9 cellular contexts compared by ENCODE assay signal in the genomic region with DNA sequence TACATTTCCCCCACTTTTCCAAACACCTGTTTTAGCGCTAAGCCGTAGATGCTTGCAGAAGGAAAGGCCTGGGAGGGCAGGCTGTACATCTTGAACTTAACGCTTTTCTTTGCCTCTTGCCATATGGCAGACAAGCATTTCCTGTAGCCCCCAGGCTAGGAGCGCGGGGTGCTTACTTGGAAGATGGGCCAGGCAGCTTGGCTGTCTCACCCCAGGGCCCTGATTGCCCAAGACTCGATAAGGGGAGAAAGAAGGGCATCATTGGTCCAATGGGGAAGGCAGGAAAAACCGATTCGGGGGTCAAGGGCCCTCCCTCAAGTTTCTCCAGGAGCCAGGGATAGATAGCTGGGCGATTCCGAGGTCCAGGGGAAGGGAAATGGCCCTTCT. TPM values are rescaled to one million over a fixed set of nuclear protein-coding genes. Genes with fewer than 3 reads are reported as not detected.
DNase-seq lines count a peak whose midpoint lies in the region; ATAC-seq and TF ChIP-seq lines count a peak whose summit lies in the region.
"Had no signal": no experiment of that assay in that cellular context is flagged by ENCODE, and none has a peak within 500 bp of the region (broad histone marks: within the 10 kb centered on the region; RNA-seq: fewer than 3 reads in every experiment).

No MANE protein-coding gene starts in this region.

- no peaks in the 10 kb centered on the region for H3K36me3 ChIP-seq in Peyer's patch
- H3K36me3 ChIP-seq: cardiac muscle cell had no signal

- peak overlapping the region in 3 of 4 donors; percentile 85 to 88 (median 87) for H3K27ac ChIP-seq in Peyer's patch
- H3K27ac ChIP-seq: cardiac muscle cell had no signal

- H3K27ac Mint-ChIP-seq in stimulated activated effector memory CD8-positive, alpha-beta T cell treated with anti-CD3 and anti-CD28 coated beads, Interleukin-12 subunit alpha, Interleukin-12 subunit beta, amount 100 ng/mL, for 72 hours: no peak overlapping the region

- no peak for ATAC-seq in stimulated activated effector memory CD8-positive, alpha-beta T cell treated with anti-CD3 and anti-CD28 coated beads, Interleukin-12 subunit alpha, Interleukin-12 subunit beta, amount 100 ng/mL, for 72 hours
- ATAC-seq in HG03354 (IDR thresholded peaks at IDR 0.05; ENCODE audit: poor library complexity, severe bottlenecking, unreplicated experiment) (no peak), HG02678 (IDR thresholded peaks at IDR 0.05; ENCODE audit: unreplicated experiment) (no peak)

- DNase-seq in activated CD4-positive, alpha-beta T cell treated with anti-CD3 and anti-CD28 coated beads for 48 hours: peak; percentile 4
- no peak for DNase-seq in activated CD4-positive, alpha-beta T cell treated with anti-CD3 and anti-CD28 coated beads, Interleukin-2, amount 50 U/mL, for 4 hours
- DNase-seq in Peyer's patch (peak in 2 of 3 donors; percentile 46 to 56), fibroblast of villous mesenchyme (ENCODE audit: low read depth) (peak; percentile 93)
- no peak for DNase-seq in stimulated activated effector memory CD8-positive, alpha-beta T cell treated with anti-CD3 and anti-CD28 coated beads, Interleukin-12 subunit alpha, Interleukin-12 subunit beta, amount 100 ng/mL, for 72 hours (ENCODE audit: low spot score in 2 of 2)
- no peak for DNase-seq in activated CD4-positive, CD25-positive, alpha-beta regulatory T cell (lab: John Stamatoyannopoulos, UW)

- TF ChIP-seq CTCF in Peyer's patch (IDR thresholded peaks at IDR 0.05): no peak
- TF ChIP-seq CTCF in fibroblast of villous mesenchyme (IDR thresholded peaks at IDR 0.05; ENCODE audit: insufficient read depth, low read depth, low read length): no peak

- peaks cover 0 to 22% (median 11%) of the 10 kb centered on the region in 4 donors for H3K4me1 ChIP-seq in Peyer's patch

- TF ChIP-seq POLR2A in Peyer's patch (IDR thresholded peaks at IDR 0.05): no peak

- H3K9me3 Mint-ChIP-seq in stimulated activated effector memory CD8-positive, alpha-beta T cell treated with anti-CD3 and anti-CD28 coated beads, Interleukin-12 subunit alpha, Interleukin-12 subunit beta, amount 100 ng/mL, for 72 hours: no peaks in the 10 kb centered on the region

- no peaks in the 10 kb centered on the region for H3K36me3 Mint-ChIP-seq in stimulated activated effector memory CD8-positive, alpha-beta T cell treated with anti-CD3 and anti-CD28 coated beads, Interleukin-12 subunit alpha, Interleukin-12 subunit beta, amount 100 ng/mL, for 72 hours

- H3K4me3 Mint-ChIP-seq in stimulated activated effector memory CD8-positive, alpha-beta T cell treated with anti-CD3 and anti-CD28 coated beads, Interleukin-12 subunit alpha, Interleukin-12 subunit beta, amount 100 ng/mL, for 72 hours: peak overlapping the region; percentile 63

- no peaks in the 10 kb centered on the region for H3K9me3 ChIP-seq in Peyer's patch

- H3K4me3 ChIP-seq in Peyer's patch (peak overlapping the region in 3 of 4 donors; percentile 37 to 84 (median 81)), fibroblast of villous mesenchyme (ENCODE audit: low read depth, low read length) (peak overlapping the region; percentile 67)
- H3K4me3 ChIP-seq: cardiac muscle cell had no signal

- H3K27me3 ChIP-seq in Peyer's patch: peaks cover 0 to 16% of the 10 kb centered on the region in 2 donors

- H3K4me1 Mint-ChIP-seq in stimulated activated effector memory CD8-positive, alpha-beta T cell treated with anti-CD3 and anti-CD28 coated beads, Interleukin-12 subunit alpha, Interleukin-12 subunit beta, amount 100 ng/mL, for 72 hours: peaks cover 34% of the 10 kb centered on the region

RNA-seq across cellular contexts. Expression of gene HOXA10, which starts 1.7 kb away (rescaled TPM):
- total RNA-seq in Peyer's patch: 10 to 100 TPM; 15.7 to 28.4 (median 19.8) TPM
- total RNA-seq in fibroblast of villous mesenchyme: 39.0 and 47.1 TPM in 2 replicates
- total RNA-seq: cardiac muscle cell had no signal

RNA-seq across cellular contexts. Expression of gene HOXA9, which starts 7.0 kb away (rescaled TPM):
- 10 to 100 TPM; 25.7 to 71.2 (median 46.1) TPM for total RNA-seq in Peyer's patch
- 17.1 and 20.3 TPM in 2 replicates for total RNA-seq in fibroblast of villous mesenchyme
- total RNA-seq: cardiac muscle cell had no signal

RNA-seq across cellular contexts. Expression of gene HOXA11, which starts 12.7 kb away (rescaled TPM):
- total RNA-seq in Peyer's patch (not detected), fibroblast of villous mesenchyme (41.9 and 47.1 TPM in 2 replicates)
- total RNA-seq: cardiac muscle cell had no signal

RNA-seq across cellular contexts. Expression of gene HOXA7, which starts 15.9 kb away (rescaled TPM):
- total RNA-seq in Peyer's patch (10 to 100 TPM in 1 of 4 donors, 1 to 10 TPM in 3; 3.3 to 11.8 (median 5.7) TPM), fibroblast of villous mesenchyme (2.2 and 2.3 TPM in 2 replicates)
- total RNA-seq: cardiac muscle cell had no signal

RNA-seq across cellular contexts. Expression of gene HOXA3, which starts 20.0 kb away (rescaled TPM):
- 10 to 100 TPM in 3 of 4 donors, 1 to 10 TPM in 1; 6.7 to 21.2 (median 13.9) TPM for total RNA-seq in Peyer's patch
- total RNA-seq in fibroblast of villous mesenchyme: 9.3 and 11.7 TPM in 2 replicates

Comparison
In these comparisons a context has a peak if more than half of its experiments do, and no peak if none do; other contexts are left out.
1. DNase-seq: peak in activated CD4-positive, alpha-beta T cell treated with anti-CD3 and anti-CD28 coated beads for 48 hours (single experiment), Peyer's patch (2 of 3) and fibroblast of villous mesenchyme (single experiment); none in activated CD4-positive, alpha-beta T cell treated with anti-CD3 and anti-CD28 coated beads, Interleukin-2, amount 50 U/mL, for 4 hours (0 of 2), stimulated activated effector memory CD8-positive, alpha-beta T cell treated with anti-CD3 and anti-CD28 coated beads, Interleukin-12 subunit alpha, Interleukin-12 subunit beta, amount 100 ng/mL, for 72 hours (0 of 2) and activated CD4-positive, CD25-positive, alpha-beta regulatory T cell (0 of 4).
2. RNA of gene HOXA11, which starts 12.7 kb away (total RNA-seq): 41.9 to 47.1 TPM in fibroblast of villous mesenchyme; not detected in Peyer's patch; every median in the first group is over 10 times any median in the second.